ENCODE assay signal across 10 cellular contexts in genomic region chr11:130108671-130109070, GRCh38. TPM values are rescaled to one million over a fixed set of nuclear protein-coding genes. Genes with fewer than 3 reads are reported as not detected.
"Had no signal": no experiment of that assay in that cellular context is flagged by ENCODE, and none has a peak within 500 bp of the region (broad histone marks: within the 10 kb centered on the region; RNA-seq: fewer than 3 reads in every experiment).

No MANE protein-coding gene starts in this region.

RNA-seq across cellular contexts. Expression of gene ST14, which starts 50.9 kb away (rescaled TPM):
- total RNA-seq: activated CD4-positive, alpha-beta memory T cell treated with anti-CD3 and anti-CD28 coated beads for 36 hours; activated CD4-positive, alpha-beta memory T cell treated with anti-CD3 and anti-CD28 coated beads, Interleukin-2, amount 10 ng/mL, durations not matched to agents 7 days and 5 days; activated CD4-positive, alpha-beta T cell treated with anti-CD3 and anti-CD28 coated beads for 36 hours; activated CD4-positive, alpha-beta T cell treated with anti-CD3 and anti-CD28 coated beads, Interleukin-2, amount 10 ng/mL, durations not matched to agents 24 days and 14 days; activated CD4-positive, alpha-beta T cell treated with anti-CD3 and anti-CD28 coated beads, Interleukin-2, amount 10 ng/mL, durations not matched to agents 7 days and 5 days; activated CD8-positive, alpha-beta memory T cell treated with anti-CD3 and anti-CD28 coated beads, Interleukin-2, amount 10 ng/mL, durations not matched to agents 7 days and 5 days; activated CD8-positive, alpha-beta T cell treated with anti-CD3 and anti-CD28 coated beads for 36 hours; activated CD8-positive, alpha-beta T cell treated with anti-CD3 and anti-CD28 coated beads, Interleukin-2, amount 10 ng/mL, durations not matched to agents 7 days and 5 days; T-helper 1 cell treated with Interleukin-12 subunit alpha and Interleukin-12 subunit beta and Interleukin-4 antibody, amounts not matched to agents 30 ng/mL and 1 ng/mL, for 36 hours; T-helper 2 cell treated with Interferon-gamma antibody and Interleukin-4, amounts not matched to agents 100 ng/mL and 5 ng/mL, for 36 hours had no signal
